ENCODE assay signal across 1 cellular context in the genomic region with DNA sequence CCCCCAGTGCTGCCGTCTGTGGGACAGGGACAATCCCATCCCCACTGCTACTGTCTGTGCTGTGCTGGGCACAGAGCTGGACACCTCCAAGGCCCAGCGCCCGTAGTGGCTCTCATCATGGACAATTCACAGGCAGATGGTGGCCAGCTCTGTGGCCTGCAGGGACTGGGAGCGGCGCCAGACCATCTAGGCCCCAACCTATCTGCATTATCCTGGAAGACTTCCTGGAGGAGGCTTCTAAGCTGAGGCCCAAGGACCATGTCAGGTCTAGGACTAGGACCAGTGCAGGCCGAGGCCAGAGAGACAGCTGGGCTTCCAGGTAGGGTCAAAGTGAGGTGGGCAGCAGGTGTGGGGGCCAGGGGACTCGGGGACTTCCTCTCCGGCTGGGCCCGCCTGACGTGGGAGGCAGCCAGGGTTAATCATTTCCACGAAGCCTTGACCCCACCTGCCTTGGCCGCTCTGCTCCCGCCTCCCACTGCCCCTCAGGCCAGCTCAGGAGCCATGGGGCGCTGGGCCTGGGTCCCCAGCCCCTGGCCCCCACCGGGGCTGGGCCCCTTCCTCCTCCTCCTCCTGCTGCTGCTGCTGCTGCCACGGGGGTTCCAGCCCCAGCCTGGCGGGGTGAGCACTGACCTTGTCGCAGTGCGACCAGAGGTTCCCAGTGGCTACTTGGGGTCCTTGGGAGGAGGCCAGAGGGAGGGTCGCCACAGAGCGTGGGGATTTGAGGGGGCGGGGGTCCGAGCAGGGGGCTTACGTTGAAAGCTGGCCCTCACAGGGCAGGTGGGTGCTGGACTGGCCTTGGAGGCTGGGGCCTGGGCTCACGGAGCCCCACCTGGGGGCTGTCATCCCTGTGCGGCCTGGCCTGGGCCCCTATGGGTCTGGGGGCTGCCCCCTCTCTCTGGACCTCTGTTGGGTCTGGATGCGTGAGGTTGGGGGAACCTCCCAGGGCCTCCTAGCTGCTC.
A peak's percentile ranks its signal among the peaks of the same experiment; 100 is the strongest.
TF ChIP-seq lines count a peak whose summit lies in the region.

HGFAC (plus strand) TSS at position 468 of the 959 bp plus-strand sequence; CDS start at position 502, 34 bp downstream.

TF ChIP-seq in HepG2, 621 proteins besides CTCF, POLR2A, EP300 and RAD21 (continued from another document and continues in another):
- no peak for TF ChIP-seq BCL3 (CRISPR knock-in tag; IDR thresholded peaks at IDR 0.05)
- no peak; the same call in none of the 2 replicates for TF ChIP-seq MXD1 (CRISPR knock-in tag; IDR thresholded peaks at IDR 0.05)
- TF ChIP-seq NBN (conservative IDR thresholded peaks at IDR 0.05): no peak
- TF ChIP-seq YEATS4 (CRISPR knock-in tag; IDR thresholded peaks at IDR 0.05; ENCODE audit: borderline replicate concordance): peak; percentile 43; the same call in 1 of the 2 replicates
- TF ChIP-seq TBP (CRISPR knock-in tag; IDR thresholded peaks at IDR 0.05): no peak
- no peak; the same call in 1 of the 2 replicates for TF ChIP-seq BCL6 (CRISPR knock-in tag; IDR thresholded peaks at IDR 0.05)
- TF ChIP-seq PRMT3 (CRISPR knock-in tag; IDR thresholded peaks at IDR 0.05; ENCODE audit: borderline replicate concordance, low read depth): no peak
- TF ChIP-seq, protein P1, sequence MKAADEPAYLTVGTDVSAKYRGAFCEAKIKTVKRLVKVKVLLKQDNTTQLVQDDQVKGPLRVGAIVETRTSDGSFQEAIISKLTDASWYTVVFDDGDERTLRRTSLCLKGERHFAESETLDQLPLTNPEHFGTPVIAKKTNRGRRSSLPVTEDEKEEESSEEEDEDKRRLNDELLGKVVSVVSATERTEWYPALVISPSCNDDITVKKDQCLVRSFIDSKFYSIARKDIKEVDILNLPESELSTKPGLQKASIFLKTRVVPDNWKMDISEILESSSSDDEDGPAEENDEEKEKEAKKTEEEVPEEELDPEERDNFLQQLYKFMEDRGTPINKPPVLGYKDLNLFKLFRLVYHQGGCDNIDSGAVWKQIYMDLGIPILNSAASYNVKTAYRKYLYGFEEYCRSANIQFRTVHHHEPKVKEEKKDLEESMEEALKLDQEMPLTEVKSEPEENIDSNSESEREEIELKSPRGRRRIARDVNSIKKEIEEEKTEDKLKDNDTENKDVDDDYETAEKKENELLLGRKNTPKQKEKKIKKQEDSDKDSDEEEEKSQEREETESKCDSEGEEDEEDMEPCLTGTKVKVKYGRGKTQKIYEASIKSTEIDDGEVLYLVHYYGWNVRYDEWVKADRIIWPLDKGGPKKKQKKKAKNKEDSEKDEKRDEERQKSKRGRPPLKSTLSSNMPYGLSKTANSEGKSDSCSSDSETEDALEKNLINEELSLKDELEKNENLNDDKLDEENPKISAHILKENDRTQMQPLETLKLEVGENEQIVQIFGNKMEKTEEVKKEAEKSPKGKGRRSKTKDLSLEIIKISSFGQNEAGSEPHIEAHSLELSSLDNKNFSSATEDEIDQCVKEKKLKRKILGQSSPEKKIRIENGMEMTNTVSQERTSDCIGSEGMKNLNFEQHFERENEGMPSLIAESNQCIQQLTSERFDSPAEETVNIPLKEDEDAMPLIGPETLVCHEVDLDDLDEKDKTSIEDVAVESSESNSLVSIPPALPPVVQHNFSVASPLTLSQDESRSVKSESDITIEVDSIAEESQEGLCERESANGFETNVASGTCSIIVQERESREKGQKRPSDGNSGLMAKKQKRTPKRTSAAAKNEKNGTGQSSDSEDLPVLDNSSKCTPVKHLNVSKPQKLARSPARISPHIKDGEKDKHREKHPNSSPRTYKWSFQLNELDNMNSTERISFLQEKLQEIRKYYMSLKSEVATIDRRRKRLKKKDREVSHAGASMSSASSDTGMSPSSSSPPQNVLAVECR (CRISPR knock-in tag; IDR thresholded peaks at IDR 0.05; ENCODE audit: borderline replicate concordance): peak; percentile 71; the same call in 1 of the 2 replicates
- TF ChIP-seq ZHX2 (IDR thresholded peaks at IDR 0.05; ENCODE audit: low read depth): 0 out of 2 replicates have a peak, but pooled peaks have one; percentile 42
- TF ChIP-seq ZHX2 (CRISPR knock-in tag; IDR thresholded peaks at IDR 0.05; ENCODE audit: borderline replicate concordance): no peak
- TF ChIP-seq ZNF329 (CRISPR knock-in tag; IDR thresholded peaks at IDR 0.05; ENCODE audit: low read depth): no peak
- no peak for TF ChIP-seq GLMP (CRISPR knock-in tag; IDR thresholded peaks at IDR 0.05; ENCODE audit: borderline replicate concordance)
- peak; percentile 86 for TF ChIP-seq ADNP (CRISPR knock-in tag; IDR thresholded peaks at IDR 0.05)
- peak; percentile 56; the same call in 1 of the 2 replicates for TF ChIP-seq POLR2AphosphoS5 (IDR thresholded peaks at IDR 0.05; ENCODE audit: low read depth, low read length)
- TF ChIP-seq ZNF282 (IDR thresholded peaks at IDR 0.05; ENCODE audit: partially characterized antibody): no peak
- TF ChIP-seq FOXP4 (CRISPR knock-in tag; IDR thresholded peaks at IDR 0.05): no peak
- TF ChIP-seq, protein P2, sequence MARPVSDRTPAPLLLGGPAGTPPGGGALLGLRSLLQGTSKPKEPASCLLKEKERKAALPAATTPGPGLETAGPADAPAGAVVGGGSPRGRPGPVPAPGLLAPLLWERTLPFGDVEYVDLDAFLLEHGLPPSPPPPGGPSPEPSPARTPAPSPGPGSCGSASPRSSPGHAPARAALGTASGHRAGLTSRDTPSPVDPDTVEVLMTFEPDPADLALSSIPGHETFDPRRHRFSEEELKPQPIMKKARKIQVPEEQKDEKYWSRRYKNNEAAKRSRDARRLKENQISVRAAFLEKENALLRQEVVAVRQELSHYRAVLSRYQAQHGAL (CRISPR knock-in tag; IDR thresholded peaks at IDR 0.05; ENCODE audit: not compliant biosample characterization): no peak
- TF ChIP-seq, protein P3, sequence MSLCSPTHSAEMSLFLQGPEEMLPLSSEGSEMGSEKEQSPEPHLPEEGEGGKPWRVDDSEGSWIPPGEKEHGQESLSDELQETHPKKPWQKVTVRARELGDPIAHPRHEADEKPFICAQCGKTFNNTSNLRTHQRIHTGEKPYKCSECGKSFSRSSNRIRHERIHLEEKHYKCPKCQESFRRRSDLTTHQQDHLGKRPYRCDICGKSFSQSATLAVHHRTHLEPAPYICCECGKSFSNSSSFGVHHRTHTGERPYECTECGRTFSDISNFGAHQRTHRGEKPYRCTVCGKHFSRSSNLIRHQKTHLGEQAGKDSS (CRISPR knock-in tag; IDR thresholded peaks at IDR 0.05; ENCODE audit: borderline replicate concordance, low read depth): no peak
- peak; percentile 85 for TF ChIP-seq MED1 (CRISPR knock-in tag; IDR thresholded peaks at IDR 0.05)
- TF ChIP-seq SRSF9 (IDR thresholded peaks at IDR 0.05; ENCODE audit: borderline replicate concordance, insufficient read depth, low read depth, low read length, poor library complexity, severe bottlenecking): no peak
- no peak for TF ChIP-seq CBFB (CRISPR knock-in tag; IDR thresholded peaks at IDR 0.05)
- 0 out of 2 replicates have a peak, but pooled peaks have one; percentile 36 for TF ChIP-seq HES4 (CRISPR knock-in tag; IDR thresholded peaks at IDR 0.05; ENCODE audit: borderline replicate concordance)
- TF ChIP-seq MTA3 (CRISPR knock-in tag; IDR thresholded peaks at IDR 0.05): no peak
- TF ChIP-seq, protein P4, sequence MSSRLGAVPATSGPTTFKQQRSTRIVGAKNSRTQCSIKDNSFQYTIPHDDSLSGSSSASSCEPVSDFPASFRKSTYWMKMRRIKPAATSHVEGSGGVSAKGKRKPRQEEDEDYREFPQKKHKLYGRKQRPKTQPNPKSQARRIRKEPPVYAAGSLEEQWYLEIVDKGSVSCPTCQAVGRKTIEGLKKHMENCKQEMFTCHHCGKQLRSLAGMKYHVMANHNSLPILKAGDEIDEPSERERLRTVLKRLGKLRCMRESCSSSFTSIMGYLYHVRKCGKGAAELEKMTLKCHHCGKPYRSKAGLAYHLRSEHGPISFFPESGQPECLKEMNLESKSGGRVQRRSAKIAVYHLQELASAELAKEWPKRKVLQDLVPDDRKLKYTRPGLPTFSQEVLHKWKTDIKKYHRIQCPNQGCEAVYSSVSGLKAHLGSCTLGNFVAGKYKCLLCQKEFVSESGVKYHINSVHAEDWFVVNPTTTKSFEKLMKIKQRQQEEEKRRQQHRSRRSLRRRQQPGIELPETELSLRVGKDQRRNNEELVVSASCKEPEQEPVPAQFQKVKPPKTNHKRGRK (CRISPR knock-in tag; IDR thresholded peaks at IDR 0.05): no peak
- TF ChIP-seq ZNF652 (CRISPR knock-in tag; IDR thresholded peaks at IDR 0.05; ENCODE audit: borderline replicate concordance, low read depth): no peak
- no peak; the same call in 1 of the 2 replicates for TF ChIP-seq JUND (CRISPR knock-in tag; IDR thresholded peaks at IDR 0.05)
- no peak for TF ChIP-seq PTBP1 (IDR thresholded peaks at IDR 0.05; ENCODE audit: low read depth, low read length, poor library complexity, severe bottlenecking)
- TF ChIP-seq SOX6 (IDR thresholded peaks at IDR 0.05): no peak
- peak; percentile 65 for TF ChIP-seq SOX6 (CRISPR knock-in tag; IDR thresholded peaks at IDR 0.05)
